In the genomic region with DNA sequence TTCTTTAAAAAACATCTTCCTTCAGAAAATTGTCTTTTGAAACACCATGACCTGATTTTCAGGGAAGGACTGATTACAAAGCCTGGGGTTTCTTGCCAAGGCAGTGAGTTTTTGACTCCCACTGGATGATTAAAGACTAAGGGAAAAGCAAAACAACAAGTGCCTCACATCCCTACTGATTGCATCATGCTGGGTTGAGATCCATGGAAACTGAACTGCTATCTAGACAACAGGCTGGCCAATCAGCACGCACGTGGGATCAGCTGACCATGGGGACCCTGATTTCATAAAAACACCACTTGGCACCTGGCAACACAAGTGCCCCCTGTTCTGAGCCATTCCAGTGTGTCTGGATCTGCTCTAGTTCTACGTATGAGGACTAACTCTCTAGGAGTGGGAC, we compare ENCODE assay signal across 2 cellular contexts.
TF ChIP-seq lines count a peak whose summit lies in the region.

No MANE protein-coding gene starts in this region.

TF ChIP-seq in IMR-90, 13 proteins besides CTCF, POLR2A, EP300 and RAD21:
- TF ChIP-seq, protein P1, sequence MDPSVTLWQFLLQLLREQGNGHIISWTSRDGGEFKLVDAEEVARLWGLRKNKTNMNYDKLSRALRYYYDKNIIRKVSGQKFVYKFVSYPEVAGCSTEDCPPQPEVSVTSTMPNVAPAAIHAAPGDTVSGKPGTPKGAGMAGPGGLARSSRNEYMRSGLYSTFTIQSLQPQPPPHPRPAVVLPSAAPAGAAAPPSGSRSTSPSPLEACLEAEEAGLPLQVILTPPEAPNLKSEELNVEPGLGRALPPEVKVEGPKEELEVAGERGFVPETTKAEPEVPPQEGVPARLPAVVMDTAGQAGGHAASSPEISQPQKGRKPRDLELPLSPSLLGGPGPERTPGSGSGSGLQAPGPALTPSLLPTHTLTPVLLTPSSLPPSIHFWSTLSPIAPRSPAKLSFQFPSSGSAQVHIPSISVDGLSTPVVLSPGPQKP (IDR thresholded peaks at IDR 0.05; ENCODE audit: borderline replicate concordance, low read depth, low read length): no peak
- TF ChIP-seq CEBPB (IDR thresholded peaks at IDR 0.05; ENCODE audit: low read depth, low read length) (peak; percentile 86), BHLHE40 (IDR thresholded peaks at IDR 0.05; ENCODE audit: low read depth, low read length) (no peak), NFE2L2 (IDR thresholded peaks at IDR 0.05; ENCODE audit: low read depth, low read length) (no peak), MAFK (IDR thresholded peaks at IDR 0.05; ENCODE audit: low read depth, low read length) (no peak), RCOR1 (IDR thresholded peaks at IDR 0.05; ENCODE audit: insufficient replicate concordance, low read length) (no peak), RFX5 (IDR thresholded peaks at IDR 0.05; ENCODE audit: low read depth, low read length) (no peak), SMC3 (IDR thresholded peaks at IDR 0.05; ENCODE audit: low read depth, low read length) (no peak), CHD1 (IDR thresholded peaks at IDR 0.05; ENCODE audit: low read depth, low read length) (no peak), MAZ (IDR thresholded peaks at IDR 0.05; ENCODE audit: borderline replicate concordance, low read depth, low read length) (no peak), MXI1 (IDR thresholded peaks at IDR 0.05; ENCODE audit: borderline replicate concordance, low read depth, low read length) (no peak), FOS (IDR thresholded peaks at IDR 0.05; ENCODE audit: low read depth, low read length) (no peak)
- TF ChIP-seq, protein P2, sequence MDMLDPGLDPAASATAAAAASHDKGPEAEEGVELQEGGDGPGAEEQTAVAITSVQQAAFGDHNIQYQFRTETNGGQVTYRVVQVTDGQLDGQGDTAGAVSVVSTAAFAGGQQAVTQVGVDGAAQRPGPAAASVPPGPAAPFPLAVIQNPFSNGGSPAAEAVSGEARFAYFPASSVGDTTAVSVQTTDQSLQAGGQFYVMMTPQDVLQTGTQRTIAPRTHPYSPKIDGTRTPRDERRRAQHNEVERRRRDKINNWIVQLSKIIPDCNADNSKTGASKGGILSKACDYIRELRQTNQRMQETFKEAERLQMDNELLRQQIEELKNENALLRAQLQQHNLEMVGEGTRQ (IDR thresholded peaks at IDR 0.05; ENCODE audit: low read depth, low read length): peak; percentile 55; the same call in 1 of the 2 replicates

TF ChIP-seq in endothelial cell of umbilical vein, 7 proteins besides CTCF, POLR2A, EP300 and RAD21:
- TF ChIP-seq JUN (IDR thresholded peaks at IDR 0.05; ENCODE audit: borderline replicate concordance, insufficient read depth, insufficient read length, low read depth) (no peak), GATA2 (IDR thresholded peaks at IDR 0.05; ENCODE audit: insufficient read depth, insufficient read length, low read depth, low read length) (no peak), POLR2AphosphoS5 (IDR thresholded peaks at IDR 0.05; ENCODE audit: insufficient read depth, low read depth, low read length) (no peak), FOS (IDR thresholded peaks at IDR 0.05; ENCODE audit: borderline replicate concordance, insufficient read depth, low read length) (no peak), EZH2 (IDR thresholded peaks at IDR 0.05; ENCODE audit: borderline replicate concordance, low read depth, low read length, severe bottlenecking) (no peak), MYC (IDR thresholded peaks at IDR 0.05; ENCODE audit: low read depth, low read length) (no peak)
- TF ChIP-seq, protein P3, sequence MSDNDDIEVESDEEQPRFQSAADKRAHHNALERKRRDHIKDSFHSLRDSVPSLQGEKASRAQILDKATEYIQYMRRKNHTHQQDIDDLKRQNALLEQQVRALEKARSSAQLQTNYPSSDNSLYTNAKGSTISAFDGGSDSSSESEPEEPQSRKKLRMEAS (IDR thresholded peaks at IDR 0.05; ENCODE audit: insufficient read depth, insufficient read length): no peak
